17 cellular contexts compared by ENCODE assay signal in genomic region chr6:7580927-7581618, GRCh38. TPM values are rescaled to one million over a fixed set of nuclear protein-coding genes. Genes with fewer than 3 reads are reported as not detected.
"Had no signal": no experiment of that assay in that cellular context is flagged by ENCODE, and none has a peak within 500 bp of the region (broad histone marks: within the 10 kb centered on the region; RNA-seq: fewer than 3 reads in every experiment).

No MANE protein-coding gene starts in this region.

- H3K27me3 ChIP-seq: tibial artery had no signal

- H3K27ac ChIP-seq: coronary artery, parathyroid adenoma, skin epidermis, tibial artery had no signal

- H3K9me3 ChIP-seq: mucosa of descending colon, tibial artery had no signal

- ATAC-seq: left cardiac atrium; mucosa of descending colon; naive thymus-derived CD4-positive, alpha-beta T cell; stimulated activated naive B cell treated with anti-CD40 and anti-IgM and Interleukin-4, amounts not matched to agents 10 μg/mL and 1 μg/mL and 100 μg/mL, for 72 hours had no signal

- H3K4me3 ChIP-seq: coronary artery, mucosa of descending colon, skin epidermis, tibial artery had no signal

- H3K4me1 ChIP-seq: tibial artery had no signal

- DNase-seq: activated CD4-positive, alpha-beta T cell treated with anti-CD3 and anti-CD28 coated beads, Interleukin-2, amount 10 ng/mL, durations not matched to agents 7 days and 5 days; activated CD4-positive, CD25-positive, alpha-beta regulatory T cell; activated naive CD4-positive, alpha-beta T cell; activated naive CD8-positive, alpha-beta T cell treated with anti-CD3 and anti-CD28 coated beads, Interleukin-2, amount 10 ng/mL, durations not matched to agents 7 days and 5 days; foreskin melanocyte; head of caudate nucleus; left cardiac atrium; mucosa of descending colon; naive thymus-derived CD4-positive, alpha-beta T cell; stimulated activated CD4-positive, alpha-beta T cell treated with anti-CD3 and anti-CD28 coated beads, Interleukin-15, amount 100 ng/mL, for 24 hours; stimulated activated CD4-positive, alpha-beta T cell treated with anti-CD3 and anti-CD28 coated beads, Interleukin-4, amount 100 ng/mL, for 1 hour; stimulated activated naive B cell treated with anti-CD40 and anti-IgM and Interleukin-4, amounts not matched to agents 10 μg/mL and 1 μg/mL and 100 μg/mL, for 72 hours; tibial artery had no signal

RNA-seq across cellular contexts. Expression of gene DSP, which starts 39.6 kb away (rescaled TPM):
- total RNA-seq: fibroblast of lung had no signal
